ENCODE assay signal across 1 cellular context in genomic region chr5:139844472-139845145, GRCh38.
TF ChIP-seq lines count a peak whose summit lies in the region.

No MANE protein-coding gene starts in this region.

TF ChIP-seq in GM12878, 131 proteins besides CTCF, POLR2A, EP300 and RAD21 (continued from another document):
- TF ChIP-seq CEBPZ (IDR thresholded peaks at IDR 0.05; ENCODE audit: low read depth, low read length) = no peak
- TF ChIP-seq FOXM1 (IDR thresholded peaks at IDR 0.05; ENCODE audit: low read depth, low read length) = peak; percentile 20; the same call in 1 of the 2 replicates
- 0 out of 2 replicates have a peak, but pooled peaks have one; percentile 34 for TF ChIP-seq IRF4 (IDR thresholded peaks at IDR 0.05; ENCODE audit: low read depth, low read length)
- no peak for TF ChIP-seq TCF7 (IDR thresholded peaks at IDR 0.05; ENCODE audit: borderline replicate concordance)
- TF ChIP-seq ZNF622 (IDR thresholded peaks at IDR 0.05) = no peak
- peak; percentile 27; the same call in 1 of the 2 replicates for TF ChIP-seq RUNX3 (IDR thresholded peaks at IDR 0.05; ENCODE audit: low read length)
- peak; percentile 75 for TF ChIP-seq YY1 (IDR thresholded peaks at IDR 0.05; ENCODE audit: low read depth, low read length)
- TF ChIP-seq PAX5 (IDR thresholded peaks at IDR 0.05; ENCODE audit: borderline replicate concordance, low read depth, low read length) = no peak
